ENCODE assay signal across 12 cellular contexts in the genomic region with DNA sequence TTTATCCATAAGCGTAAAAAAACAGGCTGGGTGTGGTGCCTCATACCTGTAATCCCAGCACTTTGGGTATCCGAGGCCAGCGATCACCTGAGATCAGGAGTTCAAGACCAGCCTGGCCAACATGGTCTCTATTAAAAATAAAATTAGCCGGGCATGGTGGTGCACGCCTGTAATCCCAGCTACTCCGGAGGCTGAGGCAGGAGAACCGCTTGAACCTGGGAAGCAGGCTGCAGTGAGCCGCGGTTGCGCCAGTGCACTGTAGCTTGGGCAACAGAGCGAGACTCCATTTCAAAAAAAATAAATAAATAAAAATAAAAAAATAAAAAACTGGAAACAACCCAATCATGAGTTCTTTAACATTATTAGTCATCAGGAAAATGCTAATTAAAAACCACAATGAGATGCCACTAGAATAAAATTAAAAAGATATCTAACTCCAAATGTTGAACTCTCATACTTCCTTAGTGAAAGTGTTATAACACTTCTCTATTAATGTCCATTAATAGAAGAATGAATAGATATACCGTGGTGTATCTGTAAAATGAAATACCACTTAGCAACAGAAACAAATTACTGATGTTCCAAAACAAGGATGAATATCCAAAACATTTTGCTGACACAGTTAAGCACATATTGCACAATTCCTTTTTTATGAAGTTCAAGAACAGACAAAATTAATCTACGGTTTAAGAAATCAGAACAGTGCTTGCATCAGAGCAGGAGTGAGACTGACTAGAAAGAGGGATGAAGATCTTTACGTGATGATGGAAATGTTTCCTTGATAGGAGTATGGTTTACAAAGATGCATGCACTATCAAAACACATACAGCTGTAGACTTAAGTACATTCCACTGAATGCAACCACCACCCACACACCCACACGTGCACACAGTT. TPM values are rescaled to one million over a fixed set of nuclear protein-coding genes. Genes with fewer than 3 reads are reported as not detected.
DNase-seq lines count a peak whose midpoint lies in the region; ATAC-seq and TF ChIP-seq lines count a peak whose summit lies in the region.
"Had no signal": no experiment of that assay in that cellular context is flagged by ENCODE, and none has a peak within 500 bp of the region (broad histone marks: within the 10 kb centered on the region; RNA-seq: fewer than 3 reads in every experiment).

No MANE protein-coding gene starts in this region.

- no peak overlapping the region for H3K4me3 ChIP-seq in smooth muscle cell

- TF ChIP-seq CTCF in VCaP (conservative IDR thresholded peaks at IDR 0.05) = no peak
- no peak for TF ChIP-seq CTCF in smooth muscle cell (IDR thresholded peaks at IDR 0.05; ENCODE audit: borderline replicate concordance, insufficient read depth, poor library complexity, severe bottlenecking)

- 72% methylated on average over 15 of the region's 15 CpGs for WGBS in smooth muscle cell (ENCODE audit: low lambda C conversion rate)

- H3K9ac ChIP-seq in smooth muscle cell (ENCODE audit: low read depth) = peak overlapping the region; percentile 9

- H3K27ac ChIP-seq in VCaP (peak overlapping the region; percentile 27; the same call in 1 of the 2 replicates), smooth muscle cell (ENCODE audit: low read depth) (peak overlapping the region; percentile 69)

- no peaks in the 10 kb centered on the region for H3K9me3 ChIP-seq in smooth muscle cell (replicated peaks; ENCODE audit: low read depth)

- H4K20me1 ChIP-seq in smooth muscle cell (ENCODE audit: low read depth) = peaks cover 23% of the 10 kb centered on the region

- H3K4me2 ChIP-seq in smooth muscle cell = peak overlapping the region; percentile 53

- peaks cover 21% of the 10 kb centered on the region for H3K79me2 ChIP-seq in smooth muscle cell (ENCODE audit: low read depth)

- H3K36me3 ChIP-seq in smooth muscle cell (ENCODE audit: low read depth) = peaks cover 9% of the 10 kb centered on the region

- H3K4me1 ChIP-seq in smooth muscle cell (ENCODE audit: low read depth) = peaks cover 10% of the 10 kb centered on the region

- no peak for ATAC-seq in HG03280 (IDR thresholded peaks at IDR 0.05; ENCODE audit: unreplicated experiment)
- no peak for ATAC-seq in HG02885 (IDR thresholded peaks at IDR 0.05; ENCODE audit: poor library complexity, unreplicated experiment)
- no peak for ATAC-seq in HG03457 (IDR thresholded peaks at IDR 0.05; ENCODE audit: unreplicated experiment)
- ATAC-seq: activated naive CD8-positive, alpha-beta T cell treated with anti-CD3 and anti-CD28 coated beads, Interleukin-2, amount 50 U/mL, for 24 hours; SK-N-SH treated with all-trans-retinoic acid at 6 μM for 48 hours had no signal

- no peaks in the 10 kb centered on the region for H3K27me3 ChIP-seq in smooth muscle cell (ENCODE audit: low read depth)

- peak; percentile 38 for DNase-seq in GM04503 (ENCODE audit: low read depth)
- DNase-seq in fibroblast of the conjunctiva (ENCODE audit: low read depth) = peak; percentile 66
- DNase-seq in smooth muscle cell (lab: John Stamatoyannopoulos, UW; ENCODE audit: unreplicated experiment) = no peak
- DNase-seq: activated CD8-positive, alpha-beta memory T cell treated with anti-CD3 and anti-CD28 coated beads, Interleukin-2, amount 50 U/mL, for 4 hours; activated naive CD8-positive, alpha-beta T cell treated with anti-CD3 and anti-CD28 coated beads, Interleukin-2, amount 50 U/mL, for 24 hours; NCI-H1092; stimulated activated CD4-positive, alpha-beta T cell treated with anti-CD3 and anti-CD28 coated beads, Interleukin-2, amount 100 ng/mL, for 24 hours had no signal

- H3F3A ChIP-seq in smooth muscle cell (ENCODE audit: low read depth) = peaks cover 21% of the 10 kb centered on the region

- H2AFZ ChIP-seq in smooth muscle cell (ENCODE audit: low read depth) = no peak overlapping the region

RNA-seq across cellular contexts. Expression of a gene that starts 13.0 kb away (rescaled TPM):
- total RNA-seq in smooth muscle cell = 65.5 and 77.3 TPM in 2 replicates
- polyA plus RNA-seq in smooth muscle cell = 52.2 and 55.4 TPM in 2 replicates
